ENCODE assay signal across 10 cellular contexts in genomic region chr10:72322030-72322279, GRCh38. TPM values are rescaled to one million over a fixed set of nuclear protein-coding genes. Genes with fewer than 3 reads are reported as not detected.
DNase-seq lines count a peak whose midpoint lies in the region; ATAC-seq, FAIRE-seq and TF ChIP-seq lines count a peak whose summit lies in the region.
"Had no signal": no experiment of that assay in that cellular context is flagged by ENCODE, and none has a peak within 500 bp of the region (broad histone marks: within the 10 kb centered on the region; RNA-seq: fewer than 3 reads in every experiment).

No MANE protein-coding gene starts in this region.

- H3K27me3 ChIP-seq in esophagus squamous epithelium (no peaks in the 10 kb centered on the region), tibial artery (no peaks in the 10 kb centered on the region), pancreas (no peaks in the 10 kb centered on the region)

- TF ChIP-seq CTCF in RWPE1 (conservative IDR thresholded peaks at IDR 0.05; ENCODE audit: low read depth) (no peak), esophagus squamous epithelium (IDR thresholded peaks at IDR 0.05) (no peak), tibial artery (IDR thresholded peaks at IDR 0.05) (no peak), pancreas (IDR thresholded peaks at IDR 0.05) (no peak)

- H3K4me1 Mint-ChIP-seq in activated naive CD4-positive, alpha-beta T cell treated with anti-CD3 and anti-CD28 coated beads, Interleukin-2, amount 10 ng/mL, durations not matched to agents 7 days and 5 days: peaks cover 85% of the 10 kb centered on the region
- H3K4me1 Mint-ChIP-seq in effector memory CD8-positive, alpha-beta T cell (ENCODE audit: low read depth in 2 of 2): peaks cover 54 to 58% of the 10 kb centered on the region in 2 donors

- WGBS in esophagus squamous epithelium, 2 donors: 50% methylated on average over 1 of the region's 3 CpGs; no CpG with 5 or more reads in 1 of the 2 donors
- 89 to 92% methylated on average over 3 of the region's 3 CpGs for WGBS in pancreas, 2 donors

- H3K4me3 ChIP-seq in esophagus squamous epithelium (no peak overlapping the region), tibial artery (no peak overlapping the region), pancreas (no peak overlapping the region)

- no peak for ATAC-seq in pancreas
- no peak for ATAC-seq in effector memory CD8-positive, alpha-beta T cell (replicated peaks)

- H3K4me3 Mint-ChIP-seq in activated naive CD4-positive, alpha-beta T cell treated with anti-CD3 and anti-CD28 coated beads, Interleukin-2, amount 10 ng/mL, durations not matched to agents 7 days and 5 days: peak overlapping the region; percentile 42
- H3K4me3 Mint-ChIP-seq in effector memory CD8-positive, alpha-beta T cell: no peak overlapping the region

- no peaks in the 10 kb centered on the region for H3K27me3 Mint-ChIP-seq in activated naive CD4-positive, alpha-beta T cell treated with anti-CD3 and anti-CD28 coated beads, Interleukin-2, amount 10 ng/mL, durations not matched to agents 7 days and 5 days
- no peaks in the 10 kb centered on the region for H3K27me3 Mint-ChIP-seq in effector memory CD8-positive, alpha-beta T cell

- no peak for FAIRE-seq in pancreas (lab: Jason Lieb, UNC)

- H3K4me1 ChIP-seq in esophagus squamous epithelium (peaks cover 56 to 93% (median 78%) of the 10 kb centered on the region in 3 donors), tibial artery (peaks cover 0 to 63% (median 45%) of the 10 kb centered on the region in 4 donors), pancreas (peaks cover 28 to 44% (median 42%) of the 10 kb centered on the region in 3 donors)

- H3K36me3 ChIP-seq in esophagus squamous epithelium: no peaks in the 10 kb centered on the region
- no peaks in the 10 kb centered on the region for H3K36me3 ChIP-seq in tibial artery
- H3K36me3 ChIP-seq in pancreas: no peaks in the 10 kb centered on the region

- H3K36me3 Mint-ChIP-seq in activated naive CD4-positive, alpha-beta T cell treated with anti-CD3 and anti-CD28 coated beads, Interleukin-2, amount 10 ng/mL, durations not matched to agents 7 days and 5 days: peaks cover 9% of the 10 kb centered on the region
- H3K36me3 Mint-ChIP-seq in effector memory CD8-positive, alpha-beta T cell (ENCODE audit: insufficient read depth): peaks cover 20% of the 10 kb centered on the region

- POLR2A ChIA-PET in RWPE1 (lab: Yijun Ruan, JAX; ENCODE audit: low non-redundant PET): interaction anchor here (0.5 to 3.6 kb wide), 12 partner anchors 9 to 756 kb away, joined by 3 to 86 read pairs (median 4); partner anchors contain the start of gene DDIT4

- peaks cover 8% of the 10 kb centered on the region for H3K9me3 Mint-ChIP-seq in activated naive CD4-positive, alpha-beta T cell treated with anti-CD3 and anti-CD28 coated beads, Interleukin-2, amount 10 ng/mL, durations not matched to agents 7 days and 5 days
- H3K9me3 Mint-ChIP-seq in effector memory CD8-positive, alpha-beta T cell: no peaks in the 10 kb centered on the region

- in situ Hi-C loops in KBM-7 (cut with MboI; ENCODE audit: low pct_unique_long_range_greater_than_20kb, low sequenced_read_pairs): no loop called here

- CTCF ChIA-PET in activated naive CD4-positive, alpha-beta T cell treated with anti-CD3 and anti-CD28 coated beads, Interleukin-2, amount 10 ng/mL, durations not matched to agents 7 days and 5 days (lab: Charles Lee): interaction anchor here (0.9 to 4.4 kb wide), 10 partner anchors 10 to 189 kb away, joined by 3 to 28 read pairs (median 6); partner anchors contain the start of gene DDIT4
- CTCF ChIA-PET in RWPE1 (lab: Yijun Ruan, JAX): interaction anchor here (0.6 to 1.8 kb wide), 4 partner anchors 10 to 18 kb away, joined by 3 to 8 read pairs (median 6); no protein-coding TSS in a partner anchor

- H3K27ac ChIP-seq in RWPE1 (peak overlapping the region; percentile 100), esophagus squamous epithelium (peak overlapping the region; percentile 88 to 95 (median 92)), tibial artery (peak overlapping the region; percentile 10 to 85), pancreas (no peak overlapping the region)

- no peaks in the 10 kb centered on the region for H3K9me3 ChIP-seq in esophagus squamous epithelium
- no peaks in the 10 kb centered on the region for H3K9me3 ChIP-seq in tibial artery
- no peaks in the 10 kb centered on the region for H3K9me3 ChIP-seq in pancreas

- H3K27ac Mint-ChIP-seq in activated naive CD4-positive, alpha-beta T cell treated with anti-CD3 and anti-CD28 coated beads, Interleukin-2, amount 10 ng/mL, durations not matched to agents 7 days and 5 days: peak overlapping the region; percentile 99
- H3K27ac Mint-ChIP-seq in effector memory CD8-positive, alpha-beta T cell: peak overlapping the region in 1 of 2 donors; percentile 41

- intact Hi-C loops in esophagus squamous epithelium (cut with DNase I) (no loop called here), tibial artery (cut with DNase I; ENCODE audit: low total_unique reads) (loop anchor here (5.0 kb wide), 1 partner anchor 360 kb away; the partner anchor contains the start of gene CHST3), pancreas (cut with DNase I) (loop anchor here in 1 of 3 donors (10.0 kb wide), 1 partner anchor 97 kb away; no protein-coding TSS in a partner anchor)

- no peak for DNase-seq in activated naive CD4-positive, alpha-beta T cell treated with anti-CD3 and anti-CD28 coated beads, Interleukin-2, amount 10 ng/mL, durations not matched to agents 7 days and 5 days
- no peak for DNase-seq in activated naive CD4-positive, alpha-beta T cell treated with anti-CD3 and anti-CD28 coated beads, Interleukin-2, amount 50 U/mL, for 16 hours
- no peak for DNase-seq in RWPE1 (ENCODE audit: low spot score)
- no peak for DNase-seq in esophagus squamous epithelium (lab: John Stamatoyannopoulos, UW)
- DNase-seq in tibial artery: no peak
- DNase-seq in KBM-7: no peak
- DNase-seq in pancreas: no peak
- DNase-seq in effector memory CD8-positive, alpha-beta T cell: no peak
- DNase-seq: MV-4-11; stimulated activated CD4-positive, alpha-beta T cell treated with anti-CD3 and anti-CD28 coated beads, Interleukin-4, amount 100 ng/mL, for 24 hours had no signal

- TF ChIP-seq POLR2A in esophagus squamous epithelium (IDR thresholded peaks at IDR 0.05): no peak

RNA-seq across cellular contexts. Expression of gene DNAJB12, which starts 32.8 kb away (rescaled TPM):
- total RNA-seq in esophagus squamous epithelium (10 to 100 TPM; 22.7 to 34.0 (median 23.8) TPM), pancreas (10 to 100 TPM; 14.6 to 19.7 (median 17.7) TPM)
- 10 to 100 TPM; 19.3 to 22.0 TPM for polyA plus RNA-seq in pancreas

RNA-seq across cellular contexts. Expression of gene DDIT4, which starts 48.2 kb away (rescaled TPM):
- total RNA-seq in esophagus squamous epithelium: 100 to 1,000 TPM in 3 of 4 donors, 10 to 100 TPM in 1; 49.4 to 384 (median 138) TPM
- total RNA-seq in pancreas: 1,000 to 10,000 TPM in 1 of 6 donors, 100 to 1,000 TPM in 3, 10 to 100 TPM in 2; 61.6 to 1,144 (median 191) TPM
- polyA plus RNA-seq in pancreas: 100 to 1,000 TPM; 228 to 795 TPM

Comparison
In these comparisons a context has a peak if more than half of its experiments do, and no peak if none do; other contexts are left out.
1. H3K27ac ChIP-seq: peak in RWPE1 (single experiment), esophagus squamous epithelium (4 of 4) and tibial artery (2 of 2); none in pancreas (0 of 4).